2 cellular contexts compared by ENCODE assay signal in genomic region chr9:113868501-113868900, GRCh38.
TF ChIP-seq lines count a peak whose summit lies in the region.

No MANE protein-coding gene starts in this region.

TF ChIP-seq in SK-N-SH treated with all-trans-retinoic acid at 6 μM for 48 hours, 23 proteins besides CTCF, POLR2A, EP300 and RAD21 (continued from another document):
- TF ChIP-seq TSHZ2 (CRISPR knock-in tag; IDR thresholded peaks at IDR 0.05): 0 out of 2 replicates have a peak, but pooled peaks have one; percentile 50
TF ChIP-seq in SK-N-SH treated with all-trans-retinoic acid at 6 μM for 48 hours: peak in this region for 2.

TF ChIP-seq in K562, 482 proteins besides CTCF, POLR2A, EP300 and RAD21 (continued from another document):
- TF ChIP-seq PKNOX1 (IDR thresholded peaks at IDR 0.05): peak; percentile 72
- no peak for TF ChIP-seq NFATC3 (IDR thresholded peaks at IDR 0.05)
- TF ChIP-seq ZFPM2 (CRISPR knock-in tag; IDR thresholded peaks at IDR 0.05): no peak
- TF ChIP-seq HMG20B (CRISPR knock-in tag; IDR thresholded peaks at IDR 0.05): no peak
- TF ChIP-seq CBFA2T3 (IDR thresholded peaks at IDR 0.05): peak; percentile 52; the same call in 1 of the 2 replicates
- no peak for TF ChIP-seq PATZ1 (CRISPR knock-in tag; IDR thresholded peaks at IDR 0.05; ENCODE audit: borderline replicate concordance)
- peak; percentile 38 for TF ChIP-seq MEIS2 (IDR thresholded peaks at IDR 0.05; ENCODE audit: partially characterized antibody)
- 0 out of 4 replicates have a peak, but pooled peaks of 1 of the 2 experiments have one; percentile 16 for TF ChIP-seq RCOR1 (IDR thresholded peaks at IDR 0.05; ENCODE audit: borderline replicate concordance in 1 of 2, low read depth in 2 of 2, low read length in 2 of 2)
- peak; percentile 33; the same call in 1 of the 2 replicates for TF ChIP-seq CTBP1 (IDR thresholded peaks at IDR 0.05; ENCODE audit: borderline replicate concordance)
- TF ChIP-seq ARID1B (IDR thresholded peaks at IDR 0.05): peak; percentile 57; the same call in 1 of the 2 replicates
- peak; percentile 38; the same call in 1 of the 2 replicates for TF ChIP-seq TEAD4 (IDR thresholded peaks at IDR 0.05; ENCODE audit: low read length)
- no peak for TF ChIP-seq TEAD4 (CRISPR knock-in tag; IDR thresholded peaks at IDR 0.05; ENCODE audit: borderline replicate concordance)
- no peak for TF ChIP-seq BCL6 (CRISPR knock-in tag; IDR thresholded peaks at IDR 0.05)
